ENCODE assay signal across 8 cellular contexts in genomic region chr9:136312436-136312835, GRCh38. TPM values are rescaled to one million over a fixed set of nuclear protein-coding genes. Genes with fewer than 3 reads are reported as not detected.
A peak's percentile ranks its signal among the peaks of the same experiment; 100 is the strongest.
DNase-seq lines count a peak whose midpoint lies in the region; TF ChIP-seq lines count a peak whose summit lies in the region.

No MANE protein-coding gene starts in this region.

- TF ChIP-seq CTCF in GM12874 (IDR thresholded peaks at IDR 0.05; ENCODE audit: insufficient read depth, low read depth, low read length) (peak; percentile 56), cardiac fibroblast (IDR thresholded peaks at IDR 0.05; ENCODE audit: low read depth, low read length) (peak; percentile 41), liver (IDR thresholded peaks at IDR 0.05; ENCODE audit: low read depth, low read length, missing input control) (peak; percentile 45), transverse colon (IDR thresholded peaks at IDR 0.05) (peak in 4 of 5 experiments; percentile 31 to 57 (median 45))

- H3K9me3 ChIP-seq in liver (ENCODE audit: control insufficient read depth in 4 of 4, low read length in 3 of 4), result peaks cover 0 to 8% (median 5%) of the 10 kb centered on the region in 4 donors
- H3K9me3 ChIP-seq in transverse colon, result peaks cover 0 to 5% of the 10 kb centered on the region in 2 donors

- no peaks in the 10 kb centered on the region for H3K4me1 ChIP-seq in liver (ENCODE audit: control insufficient read depth in 4 of 4, insufficient read depth in 4 of 4, low read length in 3 of 4)
- H3K4me1 ChIP-seq in transverse colon, result peaks cover 0 to 10% (median 3%) of the 10 kb centered on the region in 4 donors

- no peak overlapping the region for H3K9ac ChIP-seq in liver (ENCODE audit: low read depth in 1 of 2, low read length in 2 of 2)

- H3K4me3 ChIP-seq in cardiac fibroblast (replicated peaks in 1 of 2; ENCODE audit: low read depth in 2 of 2, low read length in 2 of 2), result no peak overlapping the region
- no peak overlapping the region for H3K4me3 ChIP-seq in liver (ENCODE audit: low read depth in 1 of 3, low read length in 3 of 3)
- no peak overlapping the region for H3K4me3 ChIP-seq in transverse colon

- H3K36me3 ChIP-seq in liver (ENCODE audit: control insufficient read depth in 4 of 4, insufficient read depth in 3 of 4, low read depth in 1 of 4, low read length in 3 of 4), result no peaks in the 10 kb centered on the region
- no peaks in the 10 kb centered on the region for H3K36me3 ChIP-seq in transverse colon

- TF ChIP-seq POLR2A in transverse colon (IDR thresholded peaks at IDR 0.05), result no peak

- H3K27me3 ChIP-seq in liver (ENCODE audit: control insufficient read depth in 4 of 4, insufficient read depth in 4 of 4, low read length in 3 of 4) (no peaks in the 10 kb centered on the region), transverse colon (peaks cover 18% of the 10 kb centered on the region)

- TF ChIP-seq RAD21 in liver (IDR thresholded peaks at IDR 0.05), result no peak

- no peak for TF ChIP-seq EP300 in transverse colon (IDR thresholded peaks at IDR 0.05; ENCODE audit: low read depth)

- intact Hi-C loops in transverse colon (cut with DNase I; ENCODE audit: low total_unique reads), result no loop called here

- in situ Hi-C loops in ACHN (cut with HindIII; ENCODE audit: low pct_ligation_motif_present, low pct_unique_long_range_greater_than_20kb, low sequenced_read_pairs) (no loop called here), transverse colon (cut with MboI; ENCODE audit: low pct_ligation_motif_present in 1 of 4, low pct_unique_long_range_greater_than_20kb in 1 of 4, low sequenced_read_pairs in 3 of 4) (no loop called here)

- H3K27ac ChIP-seq in liver (ENCODE audit: low read depth in 1 of 2, low read length in 2 of 2) (no peak overlapping the region), transverse colon (no peak overlapping the region)

- 72% methylated on average over 12 of the region's 12 CpGs for WGBS in liver
- WGBS in transverse colon (ENCODE audit: low coverage in 1 of 2), 2 donors, result 52 to 55% methylated on average over 4 to 12 of the region's 12 CpGs

- peak; percentile 22 for DNase-seq in ACHN
- peak; percentile 50 for DNase-seq in SW480 (ENCODE audit: low spot score)
- DNase-seq in cardiac fibroblast (ENCODE audit: low read depth in 2 of 2), result peak; percentile 34 to 53
- peak; percentile 31 for DNase-seq in transverse colon
- no peak for DNase-seq in foreskin melanocyte
- DNase-seq in NCI-H510A (lab: John Stamatoyannopoulos, UW), result no peak

TF ChIP-seq in liver, 16 proteins besides CTCF, POLR2A, EP300 and RAD21:
- TF ChIP-seq ATF3 (IDR thresholded peaks at IDR 0.05) (no peak), YY1 (IDR thresholded peaks at IDR 0.05) (no peak), HNF4G (IDR thresholded peaks at IDR 0.05) (no peak), GABPA (IDR thresholded peaks at IDR 0.05 in 1 of 2, conservative IDR thresholded peaks at IDR 0.05 in 1 of 2) (no peak), EGR1 (IDR thresholded peaks at IDR 0.05; ENCODE audit: low read depth in 2 of 2) (no peak)

RNA-seq across cellular contexts. Expression of gene CCDC187, which starts 8.5 kb away (rescaled TPM):
- under 1 TPM in 1 of 2 donors, not detected in 1; 0.05 TPM for total RNA-seq in liver
- not detected for polyA plus RNA-seq in liver
- 1 to 10 TPM in 1 of 4 donors, under 1 TPM in 2, not detected in 1; 0.40 to 1.1 (median 0.41) TPM for total RNA-seq in transverse colon

RNA-seq across cellular contexts. Expression of gene GPSM1, which starts 14.9 kb away (rescaled TPM):
- total RNA-seq in liver (1 to 10 TPM; 2.1 to 2.9 TPM), transverse colon (1 to 10 TPM; 2.3 to 8.6 (median 7.0) TPM)
- polyA plus RNA-seq in liver, result 1 to 10 TPM in 1 of 2 donors, under 1 TPM in 1; 0.11 to 1.1 TPM

RNA-seq across cellular contexts. Expression of gene DNLZ, which starts 51.1 kb away (rescaled TPM):
- total RNA-seq in liver (1 to 10 TPM; 2.0 to 2.9 TPM), transverse colon (10 to 100 TPM in 2 of 4 donors, 1 to 10 TPM in 2; 6.7 to 17.3 (median 10.4) TPM)
- polyA plus RNA-seq in liver, result 1 to 10 TPM; 6.2 to 7.1 TPM

Comparison
In these comparisons a context has a peak if more than half of its experiments do, and no peak if none do; other contexts are left out.
1. DNase-seq: peak in ACHN (single experiment), SW480 (single experiment), cardiac fibroblast (2 of 2) and transverse colon (single experiment); none in foreskin melanocyte (single experiment) and NCI-H510A (single experiment).
2. Peak in every context shown above with its lines, with median percentiles within 50 percentile points of each other: CTCF ChIP-seq.